22 cellular contexts compared by ENCODE assay signal in the genomic region with DNA sequence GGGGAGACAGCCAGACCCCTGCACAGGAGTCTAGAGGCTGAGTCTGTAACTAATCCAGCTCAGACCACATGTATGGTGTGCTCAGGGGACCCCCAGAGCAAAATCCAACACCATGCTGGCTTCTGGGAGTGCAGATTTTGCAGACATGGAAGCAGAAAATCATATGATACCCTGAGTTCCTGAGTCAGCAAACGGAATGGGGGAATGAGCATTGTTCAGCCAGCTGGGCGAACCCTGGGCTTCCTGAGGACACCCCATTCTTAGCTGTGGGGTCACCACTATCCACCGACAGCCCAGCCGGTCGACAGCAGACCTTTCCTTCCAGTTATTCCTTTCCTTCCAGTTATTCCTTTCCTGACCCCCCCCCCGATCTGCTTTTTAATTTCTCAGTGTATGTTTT.
"Had no signal": no experiment of that assay in that cellular context is flagged by ENCODE, and none has a peak within 500 bp of the region (broad histone marks: within the 10 kb centered on the region; RNA-seq: fewer than 3 reads in every experiment).

No MANE protein-coding gene starts in this region.

- DNase-seq: IMR-90, Kasumi-1, MM.1S, NCI-H1105, NCI-H1417, NCI-H1436 treated with DMSO at 0.1 percent for 48 hours, NCI-H1694, NCI-H187 treated with DMSO at 0.1 percent for 48 hours, NCI-H2029 treated with DMSO at 0.1 percent for 48 hours, NCI-H2171 treated with DMSO at 0.1 percent for 48 hours, NCI-H345, NCI-H446 treated with DMSO at 0.1 percent for 48 hours, NCI-H510A treated with DMSO at 0.1 percent for 48 hours, NCI-H526 treated with DMSO at 0.1 percent for 48 hours, NCI-H774, Right ventricle myocardium superior, RPMI8226, SIG-M5 had no signal

- H3K9me3 ChIP-seq: SJSA1 had no signal

- ATAC-seq: HepG2 had no signal

- H3K27ac ChIP-seq: KMS-11, SJSA1, SK-N-MC had no signal

- H3K4me3 ChIP-seq: SJSA1, SK-N-MC had no signal

- H3K27me3 ChIP-seq: SJSA1 had no signal
